2 cellular contexts compared by ENCODE assay signal in genomic region chr18:9435041-9435440, GRCh38.
TF ChIP-seq lines count a peak whose summit lies in the region.

No MANE protein-coding gene starts in this region.

TF ChIP-seq in HepG2, 621 proteins besides CTCF, POLR2A, EP300 and RAD21:
- TF ChIP-seq AFF4 (CRISPR knock-in tag; IDR thresholded peaks at IDR 0.05) (no peak), ZBTB33 (CRISPR knock-in tag; IDR thresholded peaks at IDR 0.05) (peak; percentile 27; the same call in 1 of the 2 replicates)

TF ChIP-seq in H1, 55 proteins besides CTCF, POLR2A, EP300 and RAD21:
- TF ChIP-seq BCL11A (IDR thresholded peaks at IDR 0.05; ENCODE audit: low read depth in 2 of 2, low read length in 2 of 2) (no peak), TBP (IDR thresholded peaks at IDR 0.05; ENCODE audit: low read depth, low read length) (no peak), USF2 (IDR thresholded peaks at IDR 0.05; ENCODE audit: low read length) (no peak), ZNF274 (IDR thresholded peaks at IDR 0.05; ENCODE audit: borderline replicate concordance, extremely low read depth, low read length) (no peak), RFX5 (IDR thresholded peaks at IDR 0.05; ENCODE audit: borderline replicate concordance, low read depth, low read length) (no peak), POLR2AphosphoS5 (IDR thresholded peaks at IDR 0.05; ENCODE audit: low read depth, low read length) (no peak), BACH1 (IDR thresholded peaks at IDR 0.05; ENCODE audit: low read length) (no peak), CEBPB (IDR thresholded peaks at IDR 0.05; ENCODE audit: low read depth, low read length) (no peak), JUN (IDR thresholded peaks at IDR 0.05; ENCODE audit: low read depth, low read length) (no peak), HDAC6 (IDR thresholded peaks at IDR 0.05; ENCODE audit: low read depth, low read length) (no peak), CBX5 (IDR thresholded peaks at IDR 0.05; ENCODE audit: low read depth, low read length) (no peak), FOSL1 (IDR thresholded peaks at IDR 0.05; ENCODE audit: insufficient read depth, low read depth, low read length) (no peak), GABPA (IDR thresholded peaks at IDR 0.05; ENCODE audit: borderline replicate concordance, insufficient read depth, low read length) (no peak), RNF2 (IDR thresholded peaks at IDR 0.05; ENCODE audit: borderline replicate concordance, low read depth, low read length, missing control alignments, poor library complexity, severe bottlenecking) (no peak), KDM1A (IDR thresholded peaks at IDR 0.05; ENCODE audit: borderline replicate concordance, low read length) (no peak), SIX5 (IDR thresholded peaks at IDR 0.05; ENCODE audit: low read depth, low read length) (no peak), CREB1 (IDR thresholded peaks at IDR 0.05) (no peak), SP1 (IDR thresholded peaks at IDR 0.05; ENCODE audit: low read depth, low read length) (no peak), HDAC2 (IDR thresholded peaks at IDR 0.05; ENCODE audit: borderline replicate concordance in 1 of 2, low read depth in 2 of 2, low read length in 2 of 2) (no peak), TAF7 (optimal IDR thresholded peaks at IDR 0.05; ENCODE audit: borderline replicate concordance, low read depth, low read length) (no peak)
